In genomic region chr1:200153277-200154055, GRCh38 we compare ENCODE assay signal across 8 cellular contexts.
A peak's percentile ranks its signal among the peaks of the same experiment; 100 is the strongest.
DNase-seq lines count a peak whose midpoint lies in the region; ATAC-seq lines count a peak whose summit lies in the region.

No MANE protein-coding gene starts in this region.

- H3K4me1 Mint-ChIP-seq in activated T-cell treated with anti-CD3 and anti-CD28 coated beads, Interleukin-2, amount 50 U/mL, for 4 hours (ENCODE audit: low read depth): peaks cover 41% of the 10 kb centered on the region

- peak; percentile 19 for DNase-seq in activated T-cell treated with anti-CD3 and anti-CD28 coated beads, Interleukin-2, amount 50 U/mL, for 4 hours
- peak in 2 of 3 experiments; percentile 5 to 31 for DNase-seq in stimulated activated CD4-positive, alpha-beta T cell treated with anti-CD3 and anti-CD28 coated beads, TNF-alpha, amount 100 ng/mL, for 4 hours (ENCODE audit: low read depth in 3 of 3)
- DNase-seq in NCI-H146 treated with DMSO at 0.1 percent for 48 hours (lab: John Stamatoyannopoulos, UW; ENCODE audit: unreplicated experiment) (no peak), retina (no peak), SKM-1 treated with dmso at 0.1 percent for 144 hours (lab: John Stamatoyannopoulos, UW; ENCODE audit: unreplicated experiment) (no peak), NCI-H187 treated with DMSO at 0.1 percent for 48 hours (lab: John Stamatoyannopoulos, UW) (no peak)

- no peaks in the 10 kb centered on the region for H3K9me3 Mint-ChIP-seq in activated T-cell treated with anti-CD3 and anti-CD28 coated beads, Interleukin-2, amount 50 U/mL, for 4 hours

- no peaks in the 10 kb centered on the region for H3K27me3 Mint-ChIP-seq in activated T-cell treated with anti-CD3 and anti-CD28 coated beads, Interleukin-2, amount 50 U/mL, for 4 hours (ENCODE audit: low read depth)

- no peaks in the 10 kb centered on the region for H3K36me3 Mint-ChIP-seq in activated T-cell treated with anti-CD3 and anti-CD28 coated beads, Interleukin-2, amount 50 U/mL, for 4 hours (ENCODE audit: insufficient read depth)

- H3K4me3 Mint-ChIP-seq in activated T-cell treated with anti-CD3 and anti-CD28 coated beads, Interleukin-2, amount 50 U/mL, for 4 hours: peak overlapping the region; percentile 40

- ATAC-seq in GM19397 (IDR thresholded peaks at IDR 0.05; ENCODE audit: unreplicated experiment): peak; percentile 52
- peak; percentile 54 for ATAC-seq in HG03354 (IDR thresholded peaks at IDR 0.05; ENCODE audit: poor library complexity, severe bottlenecking, unreplicated experiment)
- ATAC-seq in activated T-cell treated with anti-CD3 and anti-CD28 coated beads, Interleukin-2, amount 50 U/mL, for 4 hours: peak; percentile 88

Comparison
In these comparisons a context has a peak if more than half of its experiments do, and no peak if none do; other contexts are left out.
1. DNase-seq: peak in activated T-cell treated with anti-CD3 and anti-CD28 coated beads, Interleukin-2, amount 50 U/mL, for 4 hours (single experiment) and stimulated activated CD4-positive, alpha-beta T cell treated with anti-CD3 and anti-CD28 coated beads, TNF-alpha, amount 100 ng/mL, for 4 hours (2 of 3); none in NCI-H146 treated with DMSO at 0.1 percent for 48 hours (single experiment), retina (single experiment), SKM-1 treated with dmso at 0.1 percent for 144 hours (single experiment) and NCI-H187 treated with DMSO at 0.1 percent for 48 hours (single experiment).
2. Peak in every context shown above with its lines, with median percentiles within 50 percentile points of each other: ATAC-seq.